1 cellular context compared by ENCODE assay signal in genomic region chr10:72543855-72544254, GRCh38.
A peak's percentile ranks its signal among the peaks of the same experiment; 100 is the strongest.
TF ChIP-seq lines count a peak whose summit lies in the region.

No MANE protein-coding gene starts in this region.

TF ChIP-seq in HepG2, 621 proteins besides CTCF, POLR2A, EP300 and RAD21 (continued from another document):
- TF ChIP-seq FOXP4 (CRISPR knock-in tag; IDR thresholded peaks at IDR 0.05) (0 out of 2 replicates have a peak, but pooled peaks have one; percentile 19), MIXL1 (CRISPR knock-in tag; IDR thresholded peaks at IDR 0.05) (0 out of 2 replicates have a peak, but pooled peaks have one; percentile 15), ZBTB20 (CRISPR knock-in tag; IDR thresholded peaks at IDR 0.05; ENCODE audit: borderline replicate concordance, low read depth) (peak; percentile 95), TEAD3 (CRISPR knock-in tag; optimal IDR thresholded peaks at IDR 0.05; ENCODE audit: borderline replicate concordance) (peak; percentile 56), ARID5B (CRISPR knock-in tag; IDR thresholded peaks at IDR 0.05) (peak; percentile 55)
TF ChIP-seq in HepG2: peak in this region for 14; not testable (repeated sequence) for 607.
